In genomic region chr1:226736001-226736907, GRCh38 we compare ENCODE assay signal across 9 cellular contexts. TPM values are rescaled to one million over a fixed set of nuclear protein-coding genes. Genes with fewer than 3 reads are reported as not detected.
DNase-seq lines count a peak whose midpoint lies in the region; ATAC-seq and TF ChIP-seq lines count a peak whose summit lies in the region.
"Had no signal": no experiment of that assay in that cellular context is flagged by ENCODE, and none has a peak within 500 bp of the region (broad histone marks: within the 10 kb centered on the region; RNA-seq: fewer than 3 reads in every experiment).

No MANE protein-coding gene starts in this region.

- TF ChIP-seq CTCF in coronary artery (IDR thresholded peaks at IDR 0.05) = no peak
- TF ChIP-seq CTCF in upper lobe of right lung (IDR thresholded peaks at IDR 0.05) = no peak

- H3K36me3 ChIP-seq in upper lobe of right lung = peaks cover 22% of the 10 kb centered on the region

- peak; percentile 44 for DNase-seq in activated naive CD4-positive, alpha-beta T cell treated with anti-CD3 and anti-CD28 coated beads, Interleukin-2, amount 10 ng/mL, durations not matched to agents 7 days and 5 days
- DNase-seq in activated naive CD4-positive, alpha-beta T cell treated with Interleukin-2 at 50 U/mL for 16 hours = no peak
- DNase-seq in coronary artery (ENCODE audit: low spot score) (no peak), upper lobe of right lung (no peak)
- DNase-seq in stimulated activated CD4-positive, alpha-beta T cell treated with anti-CD3 and anti-CD28 coated beads, Interleukin-4, amount 100 ng/mL, for 24 hours = no peak

- H3K36me3 Mint-ChIP-seq in activated naive CD4-positive, alpha-beta T cell treated with anti-CD3 and anti-CD28 coated beads, Interleukin-2, amount 10 ng/mL, durations not matched to agents 7 days and 5 days = peaks cover 44% of the 10 kb centered on the region

- no peaks in the 10 kb centered on the region for H3K27me3 ChIP-seq in mononuclear cell (ENCODE audit: insufficient read depth, low read length)
- H3K27me3 ChIP-seq in upper lobe of right lung = no peaks in the 10 kb centered on the region

- intact Hi-C loops in upper lobe of right lung (cut with DNase I) = loop anchor here (10.0 kb wide), 2 partner anchors 89 to 101 kb away; no protein-coding TSS in a partner anchor

- CTCF ChIA-PET in activated naive CD4-positive, alpha-beta T cell treated with anti-CD3 and anti-CD28 coated beads, Interleukin-2, amount 10 ng/mL, durations not matched to agents 7 days and 5 days (lab: Charles Lee) = interaction anchor here (0.9 to 8.4 kb wide), 7 partner anchors 10 to 102 kb away, joined by 3 to 66 read pairs (median 4); no protein-coding TSS in a partner anchor

- peaks cover 57% of the 10 kb centered on the region for H3K4me1 Mint-ChIP-seq in activated naive CD4-positive, alpha-beta T cell treated with anti-CD3 and anti-CD28 coated beads, Interleukin-2, amount 10 ng/mL, durations not matched to agents 7 days and 5 days

- peak overlapping the region; percentile 76 for H3K4me3 Mint-ChIP-seq in activated naive CD4-positive, alpha-beta T cell treated with anti-CD3 and anti-CD28 coated beads, Interleukin-2, amount 10 ng/mL, durations not matched to agents 7 days and 5 days

- peaks cover 77% of the 10 kb centered on the region for H3K4me1 ChIP-seq in mononuclear cell (ENCODE audit: insufficient read depth, low read length)
- peaks cover 47% of the 10 kb centered on the region for H3K4me1 ChIP-seq in upper lobe of right lung

- no peaks in the 10 kb centered on the region for H3K9me3 Mint-ChIP-seq in activated naive CD4-positive, alpha-beta T cell treated with anti-CD3 and anti-CD28 coated beads, Interleukin-2, amount 10 ng/mL, durations not matched to agents 7 days and 5 days

- peak overlapping the region; percentile 73 for H3K27ac Mint-ChIP-seq in activated naive CD4-positive, alpha-beta T cell treated with anti-CD3 and anti-CD28 coated beads, Interleukin-2, amount 10 ng/mL, durations not matched to agents 7 days and 5 days

- no peaks in the 10 kb centered on the region for H3K27me3 Mint-ChIP-seq in activated naive CD4-positive, alpha-beta T cell treated with anti-CD3 and anti-CD28 coated beads, Interleukin-2, amount 10 ng/mL, durations not matched to agents 7 days and 5 days

- peak overlapping the region; percentile 94 for H3K4me3 ChIP-seq in coronary artery
- H3K4me3 ChIP-seq in mononuclear cell (ENCODE audit: low read length) = peak overlapping the region; percentile 72
- peak overlapping the region; percentile 96 for H3K4me3 ChIP-seq in upper lobe of right lung

- H3K9me3 ChIP-seq in mononuclear cell (ENCODE audit: low read depth, low read length) (no peaks in the 10 kb centered on the region), upper lobe of right lung (no peaks in the 10 kb centered on the region)

- ATAC-seq in upper lobe of right lung (no peak), HG03135 (IDR thresholded peaks at IDR 0.05; ENCODE audit: unreplicated experiment) (no peak), GM21423 (IDR thresholded peaks at IDR 0.05; ENCODE audit: unreplicated experiment) (no peak)

- peak overlapping the region; percentile 55 to 86 for H3K27ac ChIP-seq in coronary artery
- H3K27ac ChIP-seq in upper lobe of right lung = peak overlapping the region; percentile 86
- H3K27ac ChIP-seq: C4-2B had no signal

RNA-seq across cellular contexts. Expression of gene ITPKB, which starts 2.8 kb away (rescaled TPM):
- total RNA-seq in mononuclear cell (235 TPM), upper lobe of right lung (44.1 TPM)
